In the genomic region with DNA sequence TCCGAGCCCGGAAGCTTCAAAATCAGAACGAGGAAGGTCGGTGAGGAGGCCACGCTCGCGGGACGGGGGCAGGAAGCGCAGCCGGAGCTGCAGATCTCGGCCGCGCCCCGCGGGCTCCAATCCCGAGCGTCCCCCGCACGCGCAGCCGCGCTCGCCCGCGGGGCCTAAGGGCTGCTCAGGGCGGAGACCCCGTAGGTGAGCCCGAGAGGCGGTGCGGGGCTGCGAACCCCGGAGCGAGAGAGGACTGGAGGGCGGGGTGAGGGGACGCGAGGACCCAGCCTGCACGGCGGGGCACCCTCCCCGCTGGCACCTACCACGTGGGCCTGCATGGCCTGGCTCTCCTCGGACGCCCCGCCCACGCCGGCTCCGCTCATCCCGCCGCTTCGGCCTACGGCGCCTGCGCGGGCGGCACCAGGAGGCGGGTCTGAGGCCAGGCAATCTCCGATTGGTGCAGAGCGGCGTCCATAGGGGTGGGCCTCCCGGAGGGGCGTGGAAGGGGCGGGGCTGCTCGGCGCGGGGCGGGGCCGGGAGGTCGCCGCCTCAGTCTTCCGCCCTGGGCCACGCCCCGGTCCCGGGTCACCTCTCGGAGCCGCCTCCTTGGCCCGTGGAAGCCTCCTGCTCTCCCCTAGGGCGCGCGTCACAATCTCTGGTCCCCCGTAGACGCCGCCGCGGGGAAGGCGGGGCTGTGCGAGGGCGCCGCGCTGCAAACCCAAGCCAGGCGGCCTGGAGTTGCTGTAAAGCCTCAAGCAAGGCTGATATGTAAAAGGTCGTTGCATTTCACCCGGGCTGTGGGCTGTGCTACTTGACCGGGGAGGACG, we compare ENCODE assay signal across 1 cellular context.
A peak's percentile ranks its signal among the peaks of the same experiment; 100 is the strongest.
TF ChIP-seq lines count a peak whose summit lies in the region.

No MANE protein-coding gene starts in this region.

TF ChIP-seq in K562, 482 proteins besides CTCF, POLR2A, EP300 and RAD21 (continued from another document and continues in another):
- TF ChIP-seq, protein P1, sequence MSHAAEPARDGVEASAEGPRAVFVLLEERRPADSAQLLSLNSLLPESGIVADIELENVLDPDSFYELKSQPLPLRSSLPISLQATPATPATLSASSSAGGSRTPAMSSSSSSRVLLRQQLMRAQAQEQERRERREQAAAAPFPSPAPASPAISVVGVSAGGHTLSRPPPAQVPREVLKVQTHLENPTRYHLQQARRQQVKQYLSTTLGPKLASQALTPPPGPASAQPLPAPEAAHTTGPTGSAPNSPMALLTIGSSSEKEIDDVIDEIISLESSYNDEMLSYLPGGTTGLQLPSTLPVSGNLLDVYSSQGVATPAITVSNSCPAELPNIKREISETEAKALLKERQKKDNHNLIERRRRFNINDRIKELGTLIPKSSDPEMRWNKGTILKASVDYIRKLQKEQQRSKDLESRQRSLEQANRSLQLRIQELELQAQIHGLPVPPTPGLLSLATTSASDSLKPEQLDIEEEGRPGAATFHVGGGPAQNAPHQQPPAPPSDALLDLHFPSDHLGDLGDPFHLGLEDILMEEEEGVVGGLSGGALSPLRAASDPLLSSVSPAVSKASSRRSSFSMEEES (CRISPR knock-in tag; IDR thresholded peaks at IDR 0.05): no peak
- TF ChIP-seq ETV5 (CRISPR knock-in tag; IDR thresholded peaks at IDR 0.05; ENCODE audit: low read depth) (no peak), SAFB (IDR thresholded peaks at IDR 0.05; ENCODE audit: borderline replicate concordance, low read depth, low read length) (peak; percentile 87), COPS2 (conservative IDR thresholded peaks at IDR 0.05) (no peak), TEAD4 (IDR thresholded peaks at IDR 0.05; ENCODE audit: low read length) (no peak), TEAD4 (CRISPR knock-in tag; IDR thresholded peaks at IDR 0.05; ENCODE audit: borderline replicate concordance) (0 out of 2 replicates have a peak, but pooled peaks have one; percentile 16), SMARCC2 (IDR thresholded peaks at IDR 0.05; ENCODE audit: low read depth) (no peak), HOXB6 (CRISPR knock-in tag; IDR thresholded peaks at IDR 0.05; ENCODE audit: borderline replicate concordance) (no peak), TAF7 (tag; IDR thresholded peaks at IDR 0.05) (no peak), CREBBP (IDR thresholded peaks at IDR 0.05; ENCODE audit: low read depth, low read length) (no peak), HMG20B (CRISPR knock-in tag; IDR thresholded peaks at IDR 0.05) (no peak), RCOR1 (IDR thresholded peaks at IDR 0.05; ENCODE audit: borderline replicate concordance in 1 of 2, low read depth in 2 of 2, low read length in 2 of 2) (no peak), KDM4B (IDR thresholded peaks at IDR 0.05; ENCODE audit: borderline replicate concordance in 2 of 2, low read depth in 1 of 2) (no peak), MEF2A (IDR thresholded peaks at IDR 0.05; ENCODE audit: control insufficient read depth, low read depth, low read length) (no peak), ZNF507 (tag; conservative IDR thresholded peaks at IDR 0.05) (no peak), RB1 (IDR thresholded peaks at IDR 0.05; ENCODE audit: low read depth) (peak; percentile 47; the same call in 1 of the 2 replicates), TGIF2 (CRISPR knock-in tag; IDR thresholded peaks at IDR 0.05) (no peak), ARNT (IDR thresholded peaks at IDR 0.05) (no peak), SRSF1 (IDR thresholded peaks at IDR 0.05; ENCODE audit: low read depth, low read length) (no peak), ZZZ3 (IDR thresholded peaks at IDR 0.05) (no peak), ELF1 (tag; IDR thresholded peaks at IDR 0.05) (no peak), MAZ (CRISPR knock-in tag; conservative IDR thresholded peaks at IDR 0.05 in 1 of 2, IDR thresholded peaks at IDR 0.05 in 1 of 2) (peak; percentile 82 to 91; a peak in 3 of 4 replicates), MYNN (IDR thresholded peaks at IDR 0.05) (no peak; the same call in 1 of the 2 replicates), MYNN (CRISPR knock-in tag; IDR thresholded peaks at IDR 0.05) (no peak), ZNF778 (CRISPR knock-in tag; IDR thresholded peaks at IDR 0.05) (no peak), SIX5 (IDR thresholded peaks at IDR 0.05; ENCODE audit: borderline replicate concordance in 1 of 2, insufficient read depth in 1 of 2, low read depth in 1 of 2, low read length in 2 of 2) (no peak), POLR2AphosphoS5 (IDR thresholded peaks at IDR 0.05; ENCODE audit: control insufficient read depth, insufficient read depth, low read depth, low read length) (no peak), ZNF134 (CRISPR knock-in tag; conservative IDR thresholded peaks at IDR 0.05) (no peak), TCF7L2 (IDR thresholded peaks at IDR 0.05; ENCODE audit: low read depth, low read length) (no peak), CBFA2T3 (IDR thresholded peaks at IDR 0.05) (0 out of 2 replicates have a peak, but pooled peaks have one; percentile 2), ZNF3 (CRISPR knock-in tag; IDR thresholded peaks at IDR 0.05) (no peak), PHTF2 (CRISPR knock-in tag; IDR thresholded peaks at IDR 0.05) (no peak)
- TF ChIP-seq, protein P2, sequence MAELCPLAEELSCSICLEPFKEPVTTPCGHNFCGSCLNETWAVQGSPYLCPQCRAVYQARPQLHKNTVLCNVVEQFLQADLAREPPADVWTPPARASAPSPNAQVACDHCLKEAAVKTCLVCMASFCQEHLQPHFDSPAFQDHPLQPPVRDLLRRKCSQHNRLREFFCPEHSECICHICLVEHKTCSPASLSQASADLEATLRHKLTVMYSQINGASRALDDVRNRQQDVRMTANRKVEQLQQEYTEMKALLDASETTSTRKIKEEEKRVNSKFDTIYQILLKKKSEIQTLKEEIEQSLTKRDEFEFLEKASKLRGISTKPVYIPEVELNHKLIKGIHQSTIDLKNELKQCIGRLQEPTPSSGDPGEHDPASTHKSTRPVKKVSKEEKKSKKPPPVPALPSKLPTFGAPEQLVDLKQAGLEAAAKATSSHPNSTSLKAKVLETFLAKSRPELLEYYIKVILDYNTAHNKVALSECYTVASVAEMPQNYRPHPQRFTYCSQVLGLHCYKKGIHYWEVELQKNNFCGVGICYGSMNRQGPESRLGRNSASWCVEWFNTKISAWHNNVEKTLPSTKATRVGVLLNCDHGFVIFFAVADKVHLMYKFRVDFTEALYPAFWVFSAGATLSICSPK (IDR thresholded peaks at IDR 0.05; ENCODE audit: borderline replicate concordance): no peak
- TF ChIP-seq, protein P3, sequence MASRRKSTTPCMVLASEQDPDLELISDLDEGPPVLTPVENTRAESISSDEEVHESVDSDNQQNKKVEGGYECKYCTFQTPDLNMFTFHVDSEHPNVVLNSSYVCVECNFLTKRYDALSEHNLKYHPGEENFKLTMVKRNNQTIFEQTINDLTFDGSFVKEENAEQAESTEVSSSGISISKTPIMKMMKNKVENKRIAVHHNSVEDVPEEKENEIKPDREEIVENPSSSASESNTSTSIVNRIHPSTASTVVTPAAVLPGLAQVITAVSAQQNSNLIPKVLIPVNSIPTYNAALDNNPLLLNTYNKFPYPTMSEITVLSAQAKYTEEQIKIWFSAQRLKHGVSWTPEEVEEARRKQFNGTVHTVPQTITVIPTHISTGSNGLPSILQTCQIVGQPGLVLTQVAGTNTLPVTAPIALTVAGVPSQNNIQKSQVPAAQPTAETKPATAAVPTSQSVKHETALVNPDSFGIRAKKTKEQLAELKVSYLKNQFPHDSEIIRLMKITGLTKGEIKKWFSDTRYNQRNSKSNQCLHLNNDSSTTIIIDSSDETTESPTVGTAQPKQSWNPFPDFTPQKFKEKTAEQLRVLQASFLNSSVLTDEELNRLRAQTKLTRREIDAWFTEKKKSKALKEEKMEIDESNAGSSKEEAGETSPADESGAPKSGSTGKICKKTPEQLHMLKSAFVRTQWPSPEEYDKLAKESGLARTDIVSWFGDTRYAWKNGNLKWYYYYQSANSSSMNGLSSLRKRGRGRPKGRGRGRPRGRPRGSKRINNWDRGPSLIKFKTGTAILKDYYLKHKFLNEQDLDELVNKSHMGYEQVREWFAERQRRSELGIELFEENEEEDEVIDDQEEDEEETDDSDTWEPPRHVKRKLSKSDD (conservative IDR thresholded peaks at IDR 0.05; ENCODE audit: low read length): no peak
- TF ChIP-seq, protein P4, sequence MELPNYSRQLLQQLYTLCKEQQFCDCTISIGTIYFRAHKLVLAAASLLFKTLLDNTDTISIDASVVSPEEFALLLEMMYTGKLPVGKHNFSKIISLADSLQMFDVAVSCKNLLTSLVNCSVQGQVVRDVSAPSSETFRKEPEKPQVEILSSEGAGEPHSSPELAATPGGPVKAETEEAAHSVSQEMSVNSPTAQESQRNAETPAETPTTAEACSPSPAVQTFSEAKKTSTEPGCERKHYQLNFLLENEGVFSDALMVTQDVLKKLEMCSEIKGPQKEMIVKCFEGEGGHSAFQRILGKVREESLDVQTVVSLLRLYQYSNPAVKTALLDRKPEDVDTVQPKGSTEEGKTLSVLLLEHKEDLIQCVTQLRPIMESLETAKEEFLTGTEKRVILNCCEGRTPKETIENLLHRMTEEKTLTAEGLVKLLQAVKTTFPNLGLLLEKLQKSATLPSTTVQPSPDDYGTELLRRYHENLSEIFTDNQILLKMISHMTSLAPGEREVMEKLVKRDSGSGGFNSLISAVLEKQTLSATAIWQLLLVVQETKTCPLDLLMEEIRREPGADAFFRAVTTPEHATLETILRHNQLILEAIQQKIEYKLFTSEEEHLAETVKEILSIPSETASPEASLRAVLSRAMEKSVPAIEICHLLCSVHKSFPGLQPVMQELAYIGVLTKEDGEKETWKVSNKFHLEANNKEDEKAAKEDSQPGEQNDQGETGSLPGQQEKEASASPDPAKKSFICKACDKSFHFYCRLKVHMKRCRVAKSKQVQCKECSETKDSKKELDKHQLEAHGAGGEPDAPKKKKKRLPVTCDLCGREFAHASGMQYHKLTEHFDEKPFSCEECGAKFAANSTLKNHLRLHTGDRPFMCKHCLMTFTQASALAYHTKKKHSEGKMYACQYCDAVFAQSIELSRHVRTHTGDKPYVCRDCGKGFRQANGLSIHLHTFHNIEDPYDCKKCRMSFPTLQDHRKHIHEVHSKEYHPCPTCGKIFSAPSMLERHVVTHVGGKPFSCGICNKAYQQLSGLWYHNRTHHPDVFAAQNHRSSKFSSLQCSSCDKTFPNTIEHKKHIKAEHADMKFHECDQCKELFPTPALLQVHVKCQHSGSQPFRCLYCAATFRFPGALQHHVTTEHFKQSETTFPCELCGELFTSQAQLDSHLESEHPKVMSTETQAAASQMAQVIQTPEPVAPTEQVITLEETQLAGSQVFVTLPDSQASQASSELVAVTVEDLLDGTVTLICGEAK (IDR thresholded peaks at IDR 0.05): no peak
- TF ChIP-seq, protein P4 (CRISPR knock-in tag; IDR thresholded peaks at IDR 0.05): no peak
- TF ChIP-seq, protein P5, sequence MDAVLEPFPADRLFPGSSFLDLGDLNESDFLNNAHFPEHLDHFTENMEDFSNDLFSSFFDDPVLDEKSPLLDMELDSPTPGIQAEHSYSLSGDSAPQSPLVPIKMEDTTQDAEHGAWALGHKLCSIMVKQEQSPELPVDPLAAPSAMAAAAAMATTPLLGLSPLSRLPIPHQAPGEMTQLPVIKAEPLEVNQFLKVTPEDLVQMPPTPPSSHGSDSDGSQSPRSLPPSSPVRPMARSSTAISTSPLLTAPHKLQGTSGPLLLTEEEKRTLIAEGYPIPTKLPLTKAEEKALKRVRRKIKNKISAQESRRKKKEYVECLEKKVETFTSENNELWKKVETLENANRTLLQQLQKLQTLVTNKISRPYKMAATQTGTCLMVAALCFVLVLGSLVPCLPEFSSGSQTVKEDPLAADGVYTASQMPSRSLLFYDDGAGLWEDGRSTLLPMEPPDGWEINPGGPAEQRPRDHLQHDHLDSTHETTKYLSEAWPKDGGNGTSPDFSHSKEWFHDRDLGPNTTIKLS (IDR thresholded peaks at IDR 0.05; ENCODE audit: borderline replicate concordance, low read depth): peak; percentile 88
- TF ChIP-seq, protein P6, sequence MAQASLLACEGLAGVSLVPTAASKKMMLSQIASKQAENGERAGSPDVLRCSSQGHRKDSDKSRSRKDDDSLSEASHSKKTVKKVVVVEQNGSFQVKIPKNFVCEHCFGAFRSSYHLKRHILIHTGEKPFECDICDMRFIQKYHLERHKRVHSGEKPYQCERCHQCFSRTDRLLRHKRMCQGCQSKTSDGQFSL (CRISPR knock-in tag; IDR thresholded peaks at IDR 0.05): no peak
- TF ChIP-seq, protein P6 (tag; IDR thresholded peaks at IDR 0.05): no peak
- TF ChIP-seq, protein P7, sequence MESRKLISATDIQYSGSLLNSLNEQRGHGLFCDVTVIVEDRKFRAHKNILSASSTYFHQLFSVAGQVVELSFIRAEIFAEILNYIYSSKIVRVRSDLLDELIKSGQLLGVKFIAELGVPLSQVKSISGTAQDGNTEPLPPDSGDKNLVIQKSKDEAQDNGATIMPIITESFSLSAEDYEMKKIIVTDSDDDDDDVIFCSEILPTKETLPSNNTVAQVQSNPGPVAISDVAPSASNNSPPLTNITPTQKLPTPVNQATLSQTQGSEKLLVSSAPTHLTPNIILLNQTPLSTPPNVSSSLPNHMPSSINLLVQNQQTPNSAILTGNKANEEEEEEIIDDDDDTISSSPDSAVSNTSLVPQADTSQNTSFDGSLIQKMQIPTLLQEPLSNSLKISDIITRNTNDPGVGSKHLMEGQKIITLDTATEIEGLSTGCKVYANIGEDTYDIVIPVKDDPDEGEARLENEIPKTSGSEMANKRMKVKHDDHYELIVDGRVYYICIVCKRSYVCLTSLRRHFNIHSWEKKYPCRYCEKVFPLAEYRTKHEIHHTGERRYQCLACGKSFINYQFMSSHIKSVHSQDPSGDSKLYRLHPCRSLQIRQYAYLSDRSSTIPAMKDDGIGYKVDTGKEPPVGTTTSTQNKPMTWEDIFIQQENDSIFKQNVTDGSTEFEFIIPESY (CRISPR knock-in tag; IDR thresholded peaks at IDR 0.05): peak; percentile 64
